ENCODE assay signal across 1 cellular context in genomic region chr7:95608344-95609173, GRCh38.
TF ChIP-seq lines count a peak whose summit lies in the region.

No MANE protein-coding gene starts in this region.

TF ChIP-seq in HepG2, 621 proteins besides CTCF, POLR2A, EP300 and RAD21 (continued from another document and continues in another):
- TF ChIP-seq ARID5B (CRISPR knock-in tag; IDR thresholded peaks at IDR 0.05): peak; percentile 97
- no peak for TF ChIP-seq ZNF615 (CRISPR knock-in tag; IDR thresholded peaks at IDR 0.05; ENCODE audit: borderline replicate concordance)
- TF ChIP-seq ZNF724P (CRISPR knock-in tag; IDR thresholded peaks at IDR 0.05; ENCODE audit: borderline replicate concordance): peak; percentile 64; the same call in 1 of the 2 replicates
- TF ChIP-seq TCF12 (IDR thresholded peaks at IDR 0.05): no peak
- no peak for TF ChIP-seq TCF12 (CRISPR knock-in tag; IDR thresholded peaks at IDR 0.05)
- TF ChIP-seq ZBTB25 (CRISPR knock-in tag; IDR thresholded peaks at IDR 0.05): no peak
- TF ChIP-seq SP5 (CRISPR knock-in tag; IDR thresholded peaks at IDR 0.05; ENCODE audit: borderline replicate concordance, low read depth): peak; percentile 100
- 0 out of 2 replicates have a peak, but pooled peaks have one; percentile 38 for TF ChIP-seq JUND (CRISPR knock-in tag; IDR thresholded peaks at IDR 0.05)
- peak; percentile 67; the same call in 1 of the 2 replicates for TF ChIP-seq KDM3A (CRISPR knock-in tag; IDR thresholded peaks at IDR 0.05; ENCODE audit: low read depth)
- TF ChIP-seq MAX (IDR thresholded peaks at IDR 0.05): 0 out of 2 replicates have a peak, but pooled peaks have one; percentile 40
- no peak for TF ChIP-seq ZNF337 (CRISPR knock-in tag; IDR thresholded peaks at IDR 0.05; ENCODE audit: borderline replicate concordance, low read depth)
- TF ChIP-seq FOXA1 (IDR thresholded peaks at IDR 0.05): peak; percentile 70
- peak; percentile 99 for TF ChIP-seq FOXA1 (CRISPR knock-in tag; IDR thresholded peaks at IDR 0.05)
- no peak for TF ChIP-seq RFXANK (CRISPR knock-in tag; IDR thresholded peaks at IDR 0.05)
- peak; percentile 74 for TF ChIP-seq FOXK2 (IDR thresholded peaks at IDR 0.05)
- no peak for TF ChIP-seq ZFX (CRISPR knock-in tag; IDR thresholded peaks at IDR 0.05; ENCODE audit: low read depth)
- TF ChIP-seq ASH2L (IDR thresholded peaks at IDR 0.05; ENCODE audit: insufficient read length, low read depth, low read length): peak; percentile 47
- peak; percentile 92; the same call in 1 of the 2 replicates for TF ChIP-seq ZNF614 (CRISPR knock-in tag; IDR thresholded peaks at IDR 0.05; ENCODE audit: borderline replicate concordance)
- TF ChIP-seq SOX13 (IDR thresholded peaks at IDR 0.05): peak; percentile 32; the same call in 1 of the 2 replicates
- peak in 1 of 2 experiments; percentile 89; a peak in 2 of 4 replicates for TF ChIP-seq SOX13 (CRISPR knock-in tag; conservative IDR thresholded peaks at IDR 0.05 in 1 of 2, IDR thresholded peaks at IDR 0.05 in 1 of 2)
- TF ChIP-seq ZNF446 (CRISPR knock-in tag; IDR thresholded peaks at IDR 0.05): no peak
- no peak for TF ChIP-seq PBX3 (CRISPR knock-in tag; IDR thresholded peaks at IDR 0.05; ENCODE audit: borderline replicate concordance)
- TF ChIP-seq CC2D1A (CRISPR knock-in tag; IDR thresholded peaks at IDR 0.05): no peak
- no peak for TF ChIP-seq ZFYVE20 (CRISPR knock-in tag; IDR thresholded peaks at IDR 0.05; ENCODE audit: borderline replicate concordance, low read depth)
- peak; percentile 75; the same call in 1 of the 2 replicates for TF ChIP-seq ZNF431 (CRISPR knock-in tag; IDR thresholded peaks at IDR 0.05; ENCODE audit: borderline replicate concordance, low read depth)
- peak; percentile 99 for TF ChIP-seq TBL1XR1 (IDR thresholded peaks at IDR 0.05; ENCODE audit: borderline replicate concordance, low read length, partially characterized antibody)
- TF ChIP-seq, protein P1, sequence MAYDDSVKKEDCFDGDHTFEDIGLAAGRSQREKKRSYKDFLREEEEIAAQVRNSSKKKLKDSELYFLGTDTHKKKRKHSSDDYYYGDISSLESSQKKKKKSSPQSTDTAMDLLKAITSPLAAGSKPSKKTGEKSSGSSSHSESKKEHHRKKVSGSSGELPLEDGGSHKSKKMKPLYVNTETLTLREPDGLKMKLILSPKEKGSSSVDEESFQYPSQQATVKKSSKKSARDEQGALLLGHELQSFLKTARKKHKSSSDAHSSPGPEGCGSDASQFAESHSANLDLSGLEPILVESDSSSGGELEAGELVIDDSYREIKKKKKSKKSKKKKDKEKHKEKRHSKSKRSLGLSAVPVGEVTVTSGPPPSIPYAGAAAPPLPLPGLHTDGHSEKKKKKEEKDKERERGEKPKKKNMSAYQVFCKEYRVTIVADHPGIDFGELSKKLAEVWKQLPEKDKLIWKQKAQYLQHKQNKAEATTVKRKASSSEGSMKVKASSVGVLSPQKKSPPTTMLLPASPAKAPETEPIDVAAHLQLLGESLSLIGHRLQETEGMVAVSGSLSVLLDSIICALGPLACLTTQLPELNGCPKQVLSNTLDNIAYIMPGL (CRISPR knock-in tag; IDR thresholded peaks at IDR 0.05; ENCODE audit: borderline replicate concordance in 1 of 2, low read depth in 1 of 2): 0 out of 4 replicates have a peak, but pooled peaks of 1 of the 2 experiments have one; percentile 45
- no peak for TF ChIP-seq ZNF34 (CRISPR knock-in tag; IDR thresholded peaks at IDR 0.05; ENCODE audit: borderline replicate concordance)
- TF ChIP-seq SOX6 (IDR thresholded peaks at IDR 0.05): no peak
- peak; percentile 85 for TF ChIP-seq SOX6 (CRISPR knock-in tag; IDR thresholded peaks at IDR 0.05)
- 0 out of 2 replicates have a peak, but pooled peaks have one; percentile 38 for TF ChIP-seq YEATS4 (CRISPR knock-in tag; IDR thresholded peaks at IDR 0.05; ENCODE audit: borderline replicate concordance)
- TF ChIP-seq, protein P2, sequence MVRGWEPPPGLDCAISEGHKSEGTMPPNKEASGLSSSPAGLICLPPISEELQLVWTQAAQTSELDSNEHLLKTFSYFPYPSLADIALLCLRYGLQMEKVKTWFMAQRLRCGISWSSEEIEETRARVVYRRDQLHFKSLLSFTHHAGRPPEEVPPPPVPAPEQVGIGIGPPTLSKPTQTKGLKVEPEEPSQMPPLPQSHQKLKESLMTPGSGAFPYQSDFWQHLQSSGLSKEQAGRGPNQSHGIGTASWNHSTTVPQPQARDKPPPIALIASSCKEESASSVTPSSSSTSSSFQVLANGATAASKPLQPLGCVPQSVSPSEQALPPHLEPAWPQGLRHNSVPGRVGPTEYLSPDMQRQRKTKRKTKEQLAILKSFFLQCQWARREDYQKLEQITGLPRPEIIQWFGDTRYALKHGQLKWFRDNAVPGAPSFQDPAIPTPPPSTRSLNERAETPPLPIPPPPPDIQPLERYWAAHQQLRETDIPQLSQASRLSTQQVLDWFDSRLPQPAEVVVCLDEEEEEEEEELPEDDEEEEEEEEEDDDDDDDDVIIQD (CRISPR knock-in tag; IDR thresholded peaks at IDR 0.05; ENCODE audit: low read depth): peak; percentile 76
- 0 out of 2 replicates have a peak, but pooled peaks have one; percentile 15 for TF ChIP-seq ZNF784 (CRISPR knock-in tag; IDR thresholded peaks at IDR 0.05; ENCODE audit: borderline replicate concordance)
- TF ChIP-seq NFKBIZ (CRISPR knock-in tag; IDR thresholded peaks at IDR 0.05): 0 out of 2 replicates have a peak, but pooled peaks have one; percentile 44
- TF ChIP-seq FOXJ3 (CRISPR knock-in tag; IDR thresholded peaks at IDR 0.05; ENCODE audit: borderline replicate concordance): peak; percentile 91; the same call in 1 of the 2 replicates
- TF ChIP-seq, protein P3, sequence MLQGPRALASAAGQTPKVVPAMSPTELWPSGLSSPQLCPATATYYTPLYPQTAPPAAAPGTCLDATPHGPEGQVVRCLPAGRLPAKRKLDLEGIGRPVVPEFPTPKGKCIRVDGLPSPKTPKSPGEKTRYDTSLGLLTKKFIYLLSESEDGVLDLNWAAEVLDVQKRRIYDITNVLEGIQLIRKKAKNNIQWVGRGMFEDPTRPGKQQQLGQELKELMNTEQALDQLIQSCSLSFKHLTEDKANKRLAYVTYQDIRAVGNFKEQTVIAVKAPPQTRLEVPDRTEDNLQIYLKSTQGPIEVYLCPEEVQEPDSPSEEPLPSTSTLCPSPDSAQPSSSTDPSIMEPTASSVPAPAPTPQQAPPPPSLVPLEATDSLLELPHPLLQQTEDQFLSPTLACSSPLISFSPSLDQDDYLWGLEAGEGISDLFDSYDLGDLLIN (CRISPR knock-in tag; IDR thresholded peaks at IDR 0.05; ENCODE audit: borderline replicate concordance): no peak
- peak; percentile 46; the same call in 1 of the 2 replicates for TF ChIP-seq ZMYM3 (CRISPR knock-in tag; IDR thresholded peaks at IDR 0.05)
- peak; percentile 61 for TF ChIP-seq POGZ (CRISPR knock-in tag; IDR thresholded peaks at IDR 0.05)
- TF ChIP-seq TBX3 (IDR thresholded peaks at IDR 0.05; ENCODE audit: borderline replicate concordance): peak; percentile 56; the same call in 1 of the 2 replicates
- TF ChIP-seq REST (IDR thresholded peaks at IDR 0.05; ENCODE audit: borderline replicate concordance in 1 of 2, low read depth in 1 of 2, low read length in 2 of 2): peak in 1 of 2 experiments; percentile 69; a peak in 1 of 4 replicates
- TF ChIP-seq KDM6A (CRISPR knock-in tag; IDR thresholded peaks at IDR 0.05; ENCODE audit: low read depth): peak; percentile 67
- no peak for TF ChIP-seq PAF1 (CRISPR knock-in tag; IDR thresholded peaks at IDR 0.05)
- TF ChIP-seq, protein P4, sequence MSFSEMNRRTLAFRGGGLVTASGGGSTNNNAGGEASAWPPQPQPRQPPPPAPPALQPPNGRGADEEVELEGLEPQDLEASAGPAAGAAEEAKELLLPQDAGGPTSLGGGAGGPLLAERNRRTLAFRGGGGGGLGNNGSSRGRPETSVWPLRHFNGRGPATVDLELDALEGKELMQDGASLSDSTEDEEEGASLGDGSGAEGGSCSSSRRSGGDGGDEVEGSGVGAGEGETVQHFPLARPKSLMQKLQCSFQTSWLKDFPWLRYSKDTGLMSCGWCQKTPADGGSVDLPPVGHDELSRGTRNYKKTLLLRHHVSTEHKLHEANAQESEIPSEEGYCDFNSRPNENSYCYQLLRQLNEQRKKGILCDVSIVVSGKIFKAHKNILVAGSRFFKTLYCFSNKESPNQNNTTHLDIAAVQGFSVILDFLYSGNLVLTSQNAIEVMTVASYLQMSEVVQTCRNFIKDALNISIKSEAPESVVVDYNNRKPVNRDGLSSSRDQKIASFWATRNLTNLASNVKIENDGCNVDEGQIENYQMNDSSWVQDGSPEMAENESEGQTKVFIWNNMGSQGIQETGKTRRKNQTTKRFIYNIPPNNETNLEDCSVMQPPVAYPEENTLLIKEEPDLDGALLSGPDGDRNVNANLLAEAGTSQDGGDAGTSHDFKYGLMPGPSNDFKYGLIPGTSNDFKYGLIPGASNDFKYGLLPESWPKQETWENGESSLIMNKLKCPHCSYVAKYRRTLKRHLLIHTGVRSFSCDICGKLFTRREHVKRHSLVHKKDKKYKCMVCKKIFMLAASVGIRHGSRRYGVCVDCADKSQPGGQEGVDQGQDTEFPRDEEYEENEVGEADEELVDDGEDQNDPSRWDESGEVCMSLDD (CRISPR knock-in tag; IDR thresholded peaks at IDR 0.05; ENCODE audit: borderline replicate concordance): peak; percentile 65; the same call in 1 of the 2 replicates
- TF ChIP-seq GLI4 (CRISPR knock-in tag; IDR thresholded peaks at IDR 0.05; ENCODE audit: borderline replicate concordance): no peak
